ENCODE assay signal across 14 cellular contexts in the genomic region with DNA sequence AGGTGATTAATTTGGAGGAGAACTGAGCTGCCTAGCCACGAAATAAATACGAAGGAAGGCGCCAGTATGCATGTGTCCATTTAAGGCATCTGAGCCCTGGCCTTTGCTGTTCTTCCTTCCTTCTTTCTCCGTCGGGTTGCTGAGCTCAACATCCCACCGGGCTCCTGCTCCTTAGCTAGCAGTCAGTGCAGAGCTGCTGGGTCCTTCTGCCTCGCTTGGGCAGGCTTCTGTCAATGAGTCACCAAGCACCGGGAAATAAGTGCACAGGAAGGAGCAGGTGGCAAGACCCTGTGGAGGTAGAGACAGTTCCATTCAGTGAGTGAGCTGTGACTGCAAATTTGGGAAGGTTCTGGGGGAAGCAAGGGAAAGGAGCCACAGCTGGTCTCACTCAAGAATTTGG.
DNase-seq lines count a peak whose midpoint lies in the region; ATAC-seq and TF ChIP-seq lines count a peak whose summit lies in the region.
"Had no signal": no experiment of that assay in that cellular context is flagged by ENCODE, and none has a peak within 500 bp of the region (broad histone marks: within the 10 kb centered on the region; RNA-seq: fewer than 3 reads in every experiment).

No MANE protein-coding gene starts in this region.

- H3K27ac ChIP-seq in 22Rv1: peak overlapping the region; percentile 76; the same call in 1 of the 2 replicates
- no peak overlapping the region for H3K27ac ChIP-seq in mesenchymal stem cell (ENCODE audit: low read length, poor library complexity, severe bottlenecking)
- H3K27ac ChIP-seq in left ventricle myocardium inferior (replicated peaks): no peak overlapping the region

- no peak overlapping the region for H3K23ac ChIP-seq in mesenchymal stem cell (ENCODE audit: low read length in 2 of 2)

- H3K27me3 ChIP-seq in mesenchymal stem cell (ENCODE audit: control insufficient read depth in 1 of 2, insufficient read depth in 1 of 2, low read length in 2 of 2) (no peaks in the 10 kb centered on the region), left ventricle myocardium inferior (ENCODE audit: low read depth) (no peaks in the 10 kb centered on the region)

- no peak overlapping the region for H3K4me2 ChIP-seq in mesenchymal stem cell (ENCODE audit: low read length, poor library complexity, severe bottlenecking)

- intact Hi-C loops in left ventricle myocardium inferior (cut with micrococcal nuclease): no loop called here

- no peak overlapping the region for H2AK5ac ChIP-seq in mesenchymal stem cell (ENCODE audit: low read length, severe bottlenecking)

- POLR2A ChIA-PET in WTC11 (lab: Charles Lee): no interaction called here

- H3K4me3 Mint-ChIP-seq in WTC11: no peak overlapping the region

- H3K9me3 ChIP-seq in mesenchymal stem cell (ENCODE audit: control insufficient read depth, low read length): no peaks in the 10 kb centered on the region
- H3K9me3 ChIP-seq in left ventricle myocardium inferior (replicated peaks): no peaks in the 10 kb centered on the region
- H3K9me3 ChIP-seq: HAP-1, mucosa of descending colon had no signal

- peak overlapping the region; percentile 4; the same call in 1 of the 2 replicates for H3K27ac Mint-ChIP-seq in WTC11

- peak; percentile 44 for ATAC-seq in GM18907 (IDR thresholded peaks at IDR 0.05; ENCODE audit: unreplicated experiment)
- no peak for ATAC-seq in WTC11
- ATAC-seq in GM19397 (IDR thresholded peaks at IDR 0.05; ENCODE audit: unreplicated experiment): no peak

- H3K79me1 ChIP-seq in mesenchymal stem cell (replicated peaks; ENCODE audit: low read length, poor library complexity, severe bottlenecking): peaks cover 2% of the 10 kb centered on the region

- no peak overlapping the region for H2AFZ ChIP-seq in mesenchymal stem cell (ENCODE audit: low read depth, low read length)

- H3K14ac ChIP-seq in mesenchymal stem cell (ENCODE audit: low read length in 2 of 2): no peak overlapping the region

- H3K4me1 ChIP-seq in mesenchymal stem cell (ENCODE audit: control insufficient read depth, insufficient read depth, low read depth, low read length) (peaks cover 15% of the 10 kb centered on the region), left ventricle myocardium inferior (peaks cover 54% of the 10 kb centered on the region)
- H3K4me1 ChIP-seq: HAP-1 had no signal

- H2BK5ac ChIP-seq in mesenchymal stem cell (ENCODE audit: low read depth, low read length, poor library complexity, severe bottlenecking): no peak overlapping the region

- TF ChIP-seq CTCF in 22Rv1 (IDR thresholded peaks at IDR 0.05): no peak
- TF ChIP-seq CTCF in WTC11 (IDR thresholded peaks at IDR 0.05): no peak
- TF ChIP-seq CTCF in left ventricle myocardium inferior (IDR thresholded peaks at IDR 0.05; ENCODE audit: borderline replicate concordance): no peak

- no peak overlapping the region for H4K91ac ChIP-seq in mesenchymal stem cell (ENCODE audit: low read length)

- no peaks in the 10 kb centered on the region for H3K27me3 Mint-ChIP-seq in WTC11 (ENCODE audit: low read depth)

- H3K36me3 ChIP-seq in mesenchymal stem cell (ENCODE audit: control insufficient read depth in 1 of 2, insufficient read depth in 2 of 2, low read depth in 1 of 2, low read length in 2 of 2) (peaks cover 0 to 36% of the 10 kb centered on the region in 2 experiments), left ventricle myocardium inferior (peaks cover 16% of the 10 kb centered on the region)
- H3K36me3 ChIP-seq: HAP-1 had no signal

- no peak overlapping the region for H3K4ac ChIP-seq in mesenchymal stem cell (ENCODE audit: low read depth in 1 of 2, low read length in 2 of 2)

- no peak overlapping the region for H2BK120ac ChIP-seq in mesenchymal stem cell (ENCODE audit: low read depth, low read length)

- H4K8ac ChIP-seq in mesenchymal stem cell (ENCODE audit: low read length): peak overlapping the region; percentile 53

- 76% methylated on average over 8 of the region's 8 CpGs for WGBS in mesenchymal stem cell

- H3K9ac ChIP-seq in mesenchymal stem cell (ENCODE audit: low read length): no peak overlapping the region

- H3K9me3 Mint-ChIP-seq in WTC11: no peaks in the 10 kb centered on the region

- no peak overlapping the region for H2BK15ac ChIP-seq in mesenchymal stem cell (ENCODE audit: low read depth, poor library complexity, severe bottlenecking)

- H2BK12ac ChIP-seq in mesenchymal stem cell (ENCODE audit: low read length in 2 of 2): peak overlapping the region in 1 of 2 experiments; percentile 1

- DNase-seq in WTC11 (ENCODE audit: low spot score) (no peak), mesenchymal stem cell (no peak), left ventricle myocardium inferior (no peak), NCI-H748 treated with DMSO at 0.1 percent for 48 hours (lab: John Stamatoyannopoulos, UW) (no peak), amygdala (lab: John Stamatoyannopoulos, UW) (no peak)
- DNase-seq: activated CD4-positive, alpha-beta T cell treated with anti-CD3 and anti-CD28 coated beads for 1 hour; effector CD4-positive, alpha-beta T cell; mucosa of descending colon; NCI-H1092; stimulated activated CD4-positive, alpha-beta T cell treated with anti-CD3 and anti-CD28 coated beads, Interleukin-2, amount 100 ng/mL, for 48 hours had no signal

- H3K36me3 Mint-ChIP-seq in WTC11: no peaks in the 10 kb centered on the region

- CTCF ChIA-PET in WTC11 (lab: Charles Lee): interaction anchor here (1.3 to 4.3 kb wide), 2 partner anchors 47 to 123 kb away, joined by 4 to 26 read pairs; no protein-coding TSS in a partner anchor

- H3K18ac ChIP-seq in mesenchymal stem cell (ENCODE audit: low read depth in 1 of 2, low read length in 2 of 2): no peak overlapping the region

- H3K4me1 Mint-ChIP-seq in WTC11: peaks cover 3% of the 10 kb centered on the region; the same call in 1 of the 2 replicates

- H3K4me3 ChIP-seq in mesenchymal stem cell (ENCODE audit: insufficient read depth in 1 of 2, low read depth in 1 of 2, low read length in 2 of 2) (no peak overlapping the region), left ventricle myocardium inferior (no peak overlapping the region)
- H3K4me3 ChIP-seq: HAP-1, mucosa of descending colon had no signal

TF ChIP-seq in WTC11, 78 proteins besides CTCF, POLR2A, EP300 and RAD21:
- TF ChIP-seq ZMAT4 (CRISPR knock-in tag; IDR thresholded peaks at IDR 0.05) (no peak), ARID4B (CRISPR knock-in tag; IDR thresholded peaks at IDR 0.05; ENCODE audit: borderline replicate concordance) (no peak), NFE2L1 (CRISPR knock-in tag; IDR thresholded peaks at IDR 0.05) (no peak)
